19 cellular contexts compared by ENCODE assay signal in genomic region chr1:7671676-7672075, GRCh38.
"Had no signal": no experiment of that assay in that cellular context is flagged by ENCODE, and none has a peak within 500 bp of the region (broad histone marks: within the 10 kb centered on the region; RNA-seq: fewer than 3 reads in every experiment).

No MANE protein-coding gene starts in this region.

- H3K27ac ChIP-seq: gastrocnemius medialis, heart right ventricle, psoas muscle, sigmoid colon, skin epidermis, stomach had no signal

- H3K36me3 Mint-ChIP-seq: naive thymus-derived CD8-positive, alpha-beta T cell had no signal

- H3K9me3 Mint-ChIP-seq: naive thymus-derived CD8-positive, alpha-beta T cell had no signal

- H3K4me3 Mint-ChIP-seq: naive thymus-derived CD8-positive, alpha-beta T cell had no signal

- ATAC-seq: esophagus mucosa; gastrocnemius medialis; heart right ventricle; mucosa of descending colon; naive thymus-derived CD8-positive, alpha-beta T cell; psoas muscle had no signal

- H3K27me3 ChIP-seq: gastrocnemius medialis had no signal

- H3K36me3 ChIP-seq: gastrocnemius medialis, heart right ventricle, sigmoid colon, stomach had no signal

- H3K9me3 ChIP-seq: gastrocnemius medialis, heart right ventricle, mucosa of descending colon, psoas muscle, sigmoid colon, stomach had no signal

- DNase-seq: cortex of kidney; effector memory CD4-positive, alpha-beta T cell; gastrocnemius medialis; heart right ventricle; hypothalamus; kidney glomerular epithelial cell; mammary epithelial cell; mucosa of descending colon; naive thymus-derived CD8-positive, alpha-beta T cell; psoas muscle; retina; sigmoid colon; stimulated activated CD4-positive, alpha-beta T cell treated with anti-CD3 and anti-CD28 coated beads, Interleukin-2, amount 100 ng/mL, for 24 hours; stimulated activated CD4-positive, alpha-beta T cell treated with anti-CD3 and anti-CD28 coated beads, Interleukin-4, amount 100 ng/mL, for 4 hours; stimulated activated naive CD4-positive, alpha-beta T cell; stomach; trophoblast cell had no signal

- H3K4me3 ChIP-seq: gastrocnemius medialis, heart right ventricle, mucosa of descending colon, psoas muscle, sigmoid colon, skin epidermis, stomach had no signal
